13 cellular contexts compared by ENCODE assay signal in genomic region chr7:7554647-7555575, GRCh38. TPM values are rescaled to one million over a fixed set of nuclear protein-coding genes. Genes with fewer than 3 reads are reported as not detected.
A peak's percentile ranks its signal among the peaks of the same experiment; 100 is the strongest.
DNase-seq lines count a peak whose midpoint lies in the region; ATAC-seq and TF ChIP-seq lines count a peak whose summit lies in the region.
"Had no signal": no experiment of that assay in that cellular context is flagged by ENCODE, and none has a peak within 500 bp of the region (broad histone marks: within the 10 kb centered on the region; RNA-seq: fewer than 3 reads in every experiment).

No MANE protein-coding gene starts in this region.

- POLR2A ChIA-PET in A673 (lab: Charles Lee; ENCODE audit: low non-redundant PET), result no interaction called here
- POLR2A ChIA-PET in CD4-positive, alpha-beta memory T cell (lab: Charles Lee; ENCODE audit: partially characterized antibody), result interaction anchor here (0.6 kb wide), 1 partner anchor 91 kb away, joined by 4 read pairs; no protein-coding TSS in a partner anchor

- H3K4me3 Mint-ChIP-seq in CD4-positive, alpha-beta memory T cell, result no peak overlapping the region

- intact Hi-C loops in A673 (cut with micrococcal nuclease; ENCODE audit: unreplicated experiment), result no loop called here
- intact Hi-C loops in CD4-positive, alpha-beta memory T cell (cut with micrococcal nuclease), result no loop called here

- no peak for TF ChIP-seq CTCF in A673 (conservative IDR thresholded peaks at IDR 0.05; ENCODE audit: low read depth, low read length)

- no peaks in the 10 kb centered on the region for H3K36me3 ChIP-seq in A673 (ENCODE audit: insufficient read depth, low read length, poor library complexity, severe bottlenecking)
- no peaks in the 10 kb centered on the region for H3K36me3 ChIP-seq in adipocyte (ENCODE audit: control insufficient read depth, insufficient read depth, low read length, severe bottlenecking)
- H3K36me3 ChIP-seq in effector memory CD4-positive, alpha-beta T cell (ENCODE audit: control insufficient read depth, insufficient read depth, low read length), result no peaks in the 10 kb centered on the region
- H3K36me3 ChIP-seq in CD4-positive, alpha-beta memory T cell (ENCODE audit: insufficient read depth, low read length), result no peaks in the 10 kb centered on the region

- peaks cover 19% of the 10 kb centered on the region for H3K4me1 ChIP-seq in A673 (ENCODE audit: insufficient read depth, low read length, poor library complexity, severe bottlenecking)
- peaks cover 17% of the 10 kb centered on the region for H3K4me1 ChIP-seq in adipocyte (ENCODE audit: control insufficient read depth, insufficient read depth, low read length)
- H3K4me1 ChIP-seq in effector memory CD4-positive, alpha-beta T cell (ENCODE audit: control insufficient read depth, insufficient read depth, low read length, poor library complexity, severe bottlenecking), result no peaks in the 10 kb centered on the region
- H3K4me1 ChIP-seq in CD4-positive, alpha-beta memory T cell (ENCODE audit: insufficient read depth, low read length), result no peaks in the 10 kb centered on the region
- H3K4me1 ChIP-seq: transverse colon had no signal

- H3K27me3 ChIP-seq in A673 (replicated peaks; ENCODE audit: insufficient read depth, low read depth, low read length, poor library complexity), result no peaks in the 10 kb centered on the region
- no peaks in the 10 kb centered on the region for H3K27me3 ChIP-seq in adipocyte (replicated peaks; ENCODE audit: control insufficient read depth, insufficient read depth, low read length)
- no peaks in the 10 kb centered on the region for H3K27me3 ChIP-seq in effector memory CD4-positive, alpha-beta T cell (replicated peaks; ENCODE audit: control insufficient read depth, insufficient read depth, low read length, poor library complexity, severe bottlenecking)
- H3K27me3 ChIP-seq in CD4-positive, alpha-beta memory T cell (ENCODE audit: insufficient read depth, low read length), result no peaks in the 10 kb centered on the region
- H3K27me3 ChIP-seq: transverse colon had no signal

- H3K36me3 Mint-ChIP-seq in CD4-positive, alpha-beta memory T cell, result peaks cover 11 to 27% of the 10 kb centered on the region in 2 donors

- no peak for ATAC-seq in HG03095 (IDR thresholded peaks at IDR 0.05; ENCODE audit: unreplicated experiment)

- peak; percentile 76 for DNase-seq in A673 (ENCODE audit: low spot score)
- DNase-seq in NCI-H2171 treated with DMSO at 0.1 percent for 48 hours (lab: John Stamatoyannopoulos, UW), result peak; percentile 54
- peak; percentile 39 for DNase-seq in adipocyte (ENCODE audit: low read depth)
- no peak for DNase-seq in effector memory CD4-positive, alpha-beta T cell
- DNase-seq in CD4-positive, alpha-beta memory T cell, result no peak
- no peak for DNase-seq in SHP77 treated with DMSO at 0.1 percent for 48 hours (lab: John Stamatoyannopoulos, UW)
- DNase-seq: activated CD8-positive, alpha-beta memory T cell treated with anti-CD3 and anti-CD28 coated beads for 24 hours; transverse colon had no signal

- TF ChIP-seq EP300 in Ishikawa (IDR thresholded peaks at IDR 0.05; ENCODE audit: borderline replicate concordance), result no peak

- peaks cover 3 to 21% (median 10%) of the 10 kb centered on the region in 8 donors for H3K9me3 Mint-ChIP-seq in CD4-positive, alpha-beta memory T cell

- no peak overlapping the region for H3K27ac ChIP-seq in A673 (ENCODE audit: low read depth, low read length, poor library complexity, severe bottlenecking)
- H3K27ac ChIP-seq in effector memory CD4-positive, alpha-beta T cell (ENCODE audit: insufficient read depth, low read length, poor library complexity, severe bottlenecking), result no peak overlapping the region
- H3K27ac ChIP-seq in CD4-positive, alpha-beta memory T cell (ENCODE audit: low read depth, low read length), result no peak overlapping the region
- H3K27ac ChIP-seq: coronary artery, transverse colon had no signal

- no peaks in the 10 kb centered on the region for H3K4me1 Mint-ChIP-seq in CD4-positive, alpha-beta memory T cell

- CTCF ChIA-PET in A673 (lab: Charles Lee), result no interaction called here
- CTCF ChIA-PET in CD4-positive, alpha-beta memory T cell (lab: Charles Lee; ENCODE audit: partially characterized antibody), result interaction anchor here (1.0 kb wide), 1 partner anchor 452 kb away, joined by 3 read pairs; no protein-coding TSS in a partner anchor

- no peak overlapping the region for H3K27ac Mint-ChIP-seq in CD4-positive, alpha-beta memory T cell

- H3K9ac ChIP-seq in adipocyte (ENCODE audit: low read length), result no peak overlapping the region

- no peak overlapping the region for H3K4me3 ChIP-seq in A673 (ENCODE audit: low read depth, low read length, poor library complexity, severe bottlenecking)
- H3K4me3 ChIP-seq in adipocyte (ENCODE audit: low read length), result no peak overlapping the region
- H3K4me3 ChIP-seq in effector memory CD4-positive, alpha-beta T cell (ENCODE audit: insufficient read depth, low read depth, low read length, poor library complexity, severe bottlenecking), result no peak overlapping the region
- H3K4me3 ChIP-seq in CD4-positive, alpha-beta memory T cell (ENCODE audit: low read length in 2 of 2), result no peak overlapping the region
- H3K4me3 ChIP-seq: coronary artery, skin epidermis, transverse colon had no signal

- H3K9me3 ChIP-seq in A673 (ENCODE audit: low read depth, low read length, poor library complexity, severe bottlenecking), result peaks cover 3% of the 10 kb centered on the region
- H3K9me3 ChIP-seq in adipocyte (ENCODE audit: control insufficient read depth, low read length), result peaks cover 7% of the 10 kb centered on the region
- no peaks in the 10 kb centered on the region for H3K9me3 ChIP-seq in effector memory CD4-positive, alpha-beta T cell (ENCODE audit: control insufficient read depth, low read length)
- H3K9me3 ChIP-seq in CD4-positive, alpha-beta memory T cell (ENCODE audit: control insufficient read depth in 1 of 2, low read length in 2 of 2), result no peaks in the 10 kb centered on the region
- H3K9me3 ChIP-seq: transverse colon had no signal

- H3K27me3 Mint-ChIP-seq in CD4-positive, alpha-beta memory T cell, result peaks cover 1 to 2% of the 10 kb centered on the region in 2 donors

- BruUV-seq in A673 (replicated peaks; lab: Mats Ljungman, UMichigan), result no TSS peak

- no peak for TF ChIP-seq RAD21 in Ishikawa (IDR thresholded peaks at IDR 0.05; ENCODE audit: low read depth)

TF ChIP-seq in Ishikawa, 13 proteins besides CTCF, POLR2A, EP300 and RAD21:
- TF ChIP-seq CREB1 (IDR thresholded peaks at IDR 0.05; ENCODE audit: low read depth) (no peak), ZBTB7A (IDR thresholded peaks at IDR 0.05; ENCODE audit: low read depth) (no peak), NFIC (IDR thresholded peaks at IDR 0.05) (peak; percentile 56), USF1 (IDR thresholded peaks at IDR 0.05) (no peak), CEBPB (IDR thresholded peaks at IDR 0.05) (no peak), EGR1 (IDR thresholded peaks at IDR 0.05) (no peak)

RNA-seq across cellular contexts. Expression of gene MIOS, which starts 11.8 kb away (rescaled TPM):
- total RNA-seq in A673 (2021), result 19.2 and 21.0 TPM in 2 replicates
- 10 to 100 TPM; 22.9 to 25.1 TPM for total RNA-seq in CD4-positive, alpha-beta memory T cell
- 10 to 100 TPM; 15.5 to 16.4 TPM for polyA plus RNA-seq in CD4-positive, alpha-beta memory T cell

RNA-seq across cellular contexts. Expression of gene COL28A1, which starts 19.2 kb away (rescaled TPM):
- total RNA-seq in A673 (2021), result 0.22 and 0.34 TPM in 2 replicates
- under 1 TPM; 0.15 to 0.19 TPM for total RNA-seq in CD4-positive, alpha-beta memory T cell
- not detected for polyA plus RNA-seq in CD4-positive, alpha-beta memory T cell
- total RNA-seq: OCI-LY7 had no signal

Comparison
In these comparisons a context has a peak if more than half of its experiments do, and no peak if none do; other contexts are left out.
1. DNase-seq: peak in A673 (single experiment), NCI-H2171 treated with DMSO at 0.1 percent for 48 hours (single experiment) and adipocyte (single experiment); none in effector memory CD4-positive, alpha-beta T cell (0 of 3), CD4-positive, alpha-beta memory T cell (0 of 5) and SHP77 treated with DMSO at 0.1 percent for 48 hours (single experiment).